Comparison of ENCODE assay signal across 15 cellular contexts in genomic region chr11:130839950-130840666, GRCh38.
A peak's percentile ranks its signal among the peaks of the same experiment; 100 is the strongest.
DNase-seq lines count a peak whose midpoint lies in the region; ATAC-seq and TF ChIP-seq lines count a peak whose summit lies in the region.
"Had no signal": no experiment of that assay in that cellular context is flagged by ENCODE, and none has a peak within 500 bp of the region (broad histone marks: within the 10 kb centered on the region; RNA-seq: fewer than 3 reads in every experiment).

No MANE protein-coding gene starts in this region.

- H3K36me3 Mint-ChIP-seq in brain: peaks cover 10% of the 10 kb centered on the region
- no peaks in the 10 kb centered on the region for H3K36me3 Mint-ChIP-seq in activated CD8-positive, alpha-beta T cell treated with anti-CD3 and anti-CD28 coated beads, Interleukin-2, amount 10 ng/mL, durations not matched to agents 7 days and 5 days (ENCODE audit: low read depth)
- H3K36me3 Mint-ChIP-seq: CD4-positive, CD25-positive, alpha-beta regulatory T cell had no signal

- CTCF ChIA-PET in activated CD8-positive, alpha-beta T cell treated with anti-CD3 and anti-CD28 coated beads, Interleukin-2, amount 10 ng/mL, durations not matched to agents 7 days and 5 days (lab: Charles Lee): interaction anchor here (2.1 kb wide), 1 partner anchor 23 kb away, joined by 8 read pairs; no protein-coding TSS in a partner anchor

- H3K4me1 ChIP-seq in left ventricle myocardium inferior: no peaks in the 10 kb centered on the region
- H3K4me1 ChIP-seq: spleen had no signal

- H3K27me3 Mint-ChIP-seq in brain: peaks cover 9% of the 10 kb centered on the region
- peaks cover 9% of the 10 kb centered on the region for H3K27me3 Mint-ChIP-seq in activated CD8-positive, alpha-beta T cell treated with anti-CD3 and anti-CD28 coated beads, Interleukin-2, amount 10 ng/mL, durations not matched to agents 7 days and 5 days (ENCODE audit: low read depth)

- ATAC-seq in GM21526 (IDR thresholded peaks at IDR 0.05; ENCODE audit: low FRiP score, unreplicated experiment): no peak
- no peak for ATAC-seq in activated CD8-positive, alpha-beta T cell treated with anti-CD3 and anti-CD28 coated beads, Interleukin-2, amount 10 ng/mL, durations not matched to agents 7 days and 5 days

- peak overlapping the region in 3 of 5 experiments; percentile 31 to 85 (median 75) for H3K27ac Mint-ChIP-seq in brain
- H3K27ac Mint-ChIP-seq in activated CD8-positive, alpha-beta T cell treated with anti-CD3 and anti-CD28 coated beads, Interleukin-2, amount 10 ng/mL, durations not matched to agents 7 days and 5 days: no peak overlapping the region
- H3K27ac Mint-ChIP-seq: activated CD4-positive, alpha-beta T cell treated with anti-CD3 and anti-CD28 coated beads, Interleukin-2, amount 10 ng/mL, durations not matched to agents 24 days and 14 days; CD4-positive, CD25-positive, alpha-beta regulatory T cell had no signal

- no peaks in the 10 kb centered on the region for H3K36me3 ChIP-seq in left ventricle myocardium inferior
- H3K36me3 ChIP-seq: spleen had no signal

- no peak overlapping the region for H3K4me3 ChIP-seq in left ventricle myocardium inferior
- H3K4me3 ChIP-seq: spleen had no signal

- peaks cover 14% of the 10 kb centered on the region for H3K9me3 ChIP-seq in left ventricle myocardium inferior (replicated peaks)

- peaks cover 21 to 31% (median 25%) of the 10 kb centered on the region in 5 experiments for H3K9me3 Mint-ChIP-seq in brain
- no peaks in the 10 kb centered on the region for H3K9me3 Mint-ChIP-seq in activated CD8-positive, alpha-beta T cell treated with anti-CD3 and anti-CD28 coated beads, Interleukin-2, amount 10 ng/mL, durations not matched to agents 7 days and 5 days (ENCODE audit: insufficient read depth)

- TF ChIP-seq CTCF in brain (conservative IDR thresholded peaks at IDR 0.05): no peak
- no peak for TF ChIP-seq CTCF in left ventricle myocardium inferior (IDR thresholded peaks at IDR 0.05; ENCODE audit: borderline replicate concordance)

- DNase-seq in DMS 273 (lab: John Stamatoyannopoulos, UW; ENCODE audit: unreplicated experiment): peak; percentile 27
- no peak for DNase-seq in DMS 273 treated with DMSO at 0.1 percent for 48 hours (lab: John Stamatoyannopoulos, UW)
- no peak for DNase-seq in left ventricle myocardium inferior
- peak; percentile 86 for DNase-seq in stromal cell of bone marrow (ENCODE audit: low read depth)
- no peak for DNase-seq in SW480 (ENCODE audit: low spot score)
- no peak for DNase-seq in activated CD8-positive, alpha-beta T cell treated with anti-CD3 and anti-CD28 coated beads, Interleukin-2, amount 10 ng/mL, durations not matched to agents 7 days and 5 days
- DNase-seq: activated CD4-positive, alpha-beta T cell treated with anti-CD3 and anti-CD28 coated beads, Interleukin-2, amount 10 ng/mL, durations not matched to agents 24 days and 14 days; activated T-cell treated with anti-CD3 and anti-CD28 coated beads, Interleukin-2, amount 50 U/mL, for 1 hour; CD4-positive, CD25-positive, alpha-beta regulatory T cell; cortex of kidney; NCI-H82; spleen had no signal

- peaks cover 37% of the 10 kb centered on the region for H3K4me1 Mint-ChIP-seq in brain
- no peaks in the 10 kb centered on the region for H3K4me1 Mint-ChIP-seq in activated CD8-positive, alpha-beta T cell treated with anti-CD3 and anti-CD28 coated beads, Interleukin-2, amount 10 ng/mL, durations not matched to agents 7 days and 5 days (ENCODE audit: low read depth)
- H3K4me1 Mint-ChIP-seq: activated CD4-positive, alpha-beta T cell treated with anti-CD3 and anti-CD28 coated beads, Interleukin-2, amount 10 ng/mL, durations not matched to agents 24 days and 14 days; CD4-positive, CD25-positive, alpha-beta regulatory T cell had no signal

- POLR2A ChIA-PET in activated CD8-positive, alpha-beta T cell treated with anti-CD3 and anti-CD28 coated beads, Interleukin-2, amount 10 ng/mL, durations not matched to agents 7 days and 5 days (lab: Charles Lee): no interaction called here

- intact Hi-C loops in left ventricle myocardium inferior (cut with micrococcal nuclease): no loop called here

- peak overlapping the region in 3 of 5 experiments; percentile 33 to 72 (median 67) for H3K4me3 Mint-ChIP-seq in brain
- no peak overlapping the region for H3K4me3 Mint-ChIP-seq in activated CD8-positive, alpha-beta T cell treated with anti-CD3 and anti-CD28 coated beads, Interleukin-2, amount 10 ng/mL, durations not matched to agents 7 days and 5 days
- H3K4me3 Mint-ChIP-seq: activated CD4-positive, alpha-beta T cell treated with anti-CD3 and anti-CD28 coated beads, Interleukin-2, amount 10 ng/mL, durations not matched to agents 24 days and 14 days; CD4-positive, CD25-positive, alpha-beta regulatory T cell had no signal

- H3K27me3 ChIP-seq in left ventricle myocardium inferior (ENCODE audit: low read depth): no peaks in the 10 kb centered on the region

- H3K27ac ChIP-seq in left ventricle myocardium inferior (replicated peaks): peak overlapping the region; percentile 27
- H3K27ac ChIP-seq: 22Rv1, spleen had no signal

Comparison
In these comparisons a context has a peak if more than half of its experiments do, and no peak if none do; other contexts are left out.
1. DNase-seq: peak in DMS 273 (single experiment) and stromal cell of bone marrow (single experiment); none in DMS 273 treated with DMSO at 0.1 percent for 48 hours (single experiment), left ventricle myocardium inferior (single experiment), SW480 (single experiment) and activated CD8-positive, alpha-beta T cell treated with anti-CD3 and anti-CD28 coated beads, Interleukin-2, amount 10 ng/mL, durations not matched to agents 7 days and 5 days (single experiment).